8 cellular contexts compared by ENCODE assay signal in the genomic region with DNA sequence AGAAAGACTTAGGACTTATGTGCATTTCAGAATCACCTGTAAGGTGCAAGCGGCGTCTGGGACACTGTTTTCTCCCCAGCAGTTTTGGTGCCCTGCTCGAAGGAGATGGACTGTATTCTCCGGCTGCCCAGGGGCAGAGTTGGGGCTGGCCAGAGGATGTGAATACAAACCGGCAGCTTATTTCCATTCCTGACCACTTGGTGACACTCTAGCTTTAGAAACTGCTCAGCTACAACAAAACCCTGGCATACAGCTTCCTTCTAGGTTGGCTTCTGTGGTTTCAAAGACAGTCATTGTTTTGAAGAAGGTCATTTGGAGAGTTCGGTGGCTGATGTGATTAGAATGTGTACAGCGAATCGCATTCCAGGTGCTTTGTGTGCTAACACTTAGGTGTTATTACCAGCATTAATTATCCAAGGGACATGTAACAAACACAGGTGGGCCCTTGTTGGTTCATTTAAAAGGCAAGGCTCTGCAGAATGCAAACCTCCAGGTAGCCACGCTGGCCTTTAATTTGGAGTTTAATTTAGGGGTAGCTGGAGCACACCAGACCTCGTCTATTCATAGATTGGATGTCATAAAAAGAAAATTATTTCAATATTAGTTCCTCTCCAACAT.
DNase-seq lines count a peak whose midpoint lies in the region; ATAC-seq, FAIRE-seq and TF ChIP-seq lines count a peak whose summit lies in the region.

No MANE protein-coding gene starts in this region.

- in situ Hi-C loops in GM12878 (cut with MboI), result loop anchor here (5.0 kb wide), 1 partner anchor 806 kb away; no protein-coding TSS in a partner anchor

- FAIRE-seq in GM12878 (lab: Jason Lieb, UNC), result peak; percentile 82

- peak; percentile 86 for TF ChIP-seq RAD21 in GM12878 (IDR thresholded peaks at IDR 0.05; ENCODE audit: insufficient read depth, low read depth, low read length)

- no peaks in the 10 kb centered on the region for H3K9me3 Mint-ChIP-seq in stimulated activated effector memory CD8-positive, alpha-beta T cell treated with anti-CD3 and anti-CD28 coated beads, Interleukin-12 subunit alpha, Interleukin-12 subunit beta, amount 100 ng/mL, for 72 hours

- TF ChIP-seq EP300 in GM12878 (IDR thresholded peaks at IDR 0.05; ENCODE audit: borderline replicate concordance in 1 of 2, control insufficient read depth in 1 of 2, low read depth in 2 of 2, low read length in 2 of 2), result no peak

- POLR2A ChIA-PET in GM12878 (lab: Charles Lee), result interaction anchor here (0.5 kb wide), 1 partner anchor 1374 kb away, joined by 4 read pairs; no protein-coding TSS in a partner anchor

- no peak overlapping the region for H3K4me3 Mint-ChIP-seq in stimulated activated effector memory CD8-positive, alpha-beta T cell treated with anti-CD3 and anti-CD28 coated beads, Interleukin-12 subunit alpha, Interleukin-12 subunit beta, amount 100 ng/mL, for 72 hours

- intact Hi-C loops in GM12878 (cut with micrococcal nuclease; ENCODE audit: unreplicated experiment), result loop anchor here (2.0 to 5.0 kb wide), 3 partner anchors 134 to 976 kb away; no protein-coding TSS in a partner anchor

- H3K4me2 ChIP-seq in DND-41 (ENCODE audit: insufficient read depth, low read length) (no peak overlapping the region), GM12878 (ENCODE audit: control insufficient read depth, insufficient read depth) (no peak overlapping the region)

- RAD21 ChIA-PET in GM12878 (lab: Charles Lee; ENCODE audit: unreplicated experiment), result interaction anchor here (0.6 to 1.6 kb wide), 11 partner anchors 10 to 808 kb away, joined by 3 to 17 read pairs (median 4); no protein-coding TSS in a partner anchor

- CTCF ChIA-PET in GM12878 (lab: Yijun Ruan, JAX), result interaction anchor here (0.6 to 2.0 kb wide), 14 partner anchors 10 to 807 kb away, joined by 3 to 16 read pairs (median 4); no protein-coding TSS in a partner anchor

- SMC1A ChIA-PET in GM12878 (lab: Charles Lee; ENCODE audit: uncharacterized antibody, unreplicated experiment), result interaction anchor here (0.6 to 2.1 kb wide), 13 partner anchors 10 to 1513 kb away, joined by 3 to 9 read pairs (median 3); no protein-coding TSS in a partner anchor

- H3K36me3 Mint-ChIP-seq in stimulated activated effector memory CD8-positive, alpha-beta T cell treated with anti-CD3 and anti-CD28 coated beads, Interleukin-12 subunit alpha, Interleukin-12 subunit beta, amount 100 ng/mL, for 72 hours, result no peaks in the 10 kb centered on the region

- H4K20me1 ChIP-seq in DND-41 (ENCODE audit: insufficient read depth, low read length) (no peaks in the 10 kb centered on the region), GM12878 (ENCODE audit: control insufficient read depth, insufficient read depth) (no peaks in the 10 kb centered on the region)

- ATAC-seq in DND-41 (ENCODE audit: insufficient read depth, low read depth), result no peak
- peak; percentile 95 for ATAC-seq in GM19467 (IDR thresholded peaks at IDR 0.05; ENCODE audit: unreplicated experiment)
- peak; percentile 94 for ATAC-seq in HG03439 (IDR thresholded peaks at IDR 0.05; ENCODE audit: unreplicated experiment)
- ATAC-seq in GM12878, result peak; percentile 99
- peak; percentile 82 for ATAC-seq in stimulated activated effector memory CD8-positive, alpha-beta T cell treated with anti-CD3 and anti-CD28 coated beads, Interleukin-12 subunit alpha, Interleukin-12 subunit beta, amount 100 ng/mL, for 72 hours

- no peak for DNase-seq in DND-41
- peak; percentile 99 for DNase-seq in NCI-H748 (lab: John Stamatoyannopoulos, UW; ENCODE audit: unreplicated experiment)
- peak; percentile 8 for DNase-seq in GM12878 (ENCODE audit: low read depth, low spot score)
- peak; percentile 67 for DNase-seq in iPS-NIHi11 (ENCODE audit: low spot score)
- DNase-seq in stimulated activated effector memory CD8-positive, alpha-beta T cell treated with anti-CD3 and anti-CD28 coated beads, Interleukin-12 subunit alpha, Interleukin-12 subunit beta, amount 100 ng/mL, for 72 hours (ENCODE audit: low spot score in 2 of 2), result no peak
- no peak for DNase-seq in stimulated activated CD4-positive, alpha-beta T cell treated with anti-CD3 and anti-CD28 coated beads, Interleukin-12 subunit alpha, Interleukin-12 subunit beta, amount 100 ng/mL, for 4 hours

- TF ChIP-seq CTCF in DND-41 (IDR thresholded peaks at IDR 0.05; ENCODE audit: borderline replicate concordance, extremely low read depth, low read length, poor library complexity, severe bottlenecking), result peak; percentile 34
- peak; percentile 55 to 77 (median 58); a peak in 5 of 6 replicates for TF ChIP-seq CTCF in GM12878 (IDR thresholded peaks at IDR 0.05 in 2 of 3, conservative IDR thresholded peaks at IDR 0.05 in 1 of 3; ENCODE audit: control insufficient read depth in 2 of 3, extremely low read depth in 1 of 3, insufficient read depth in 1 of 3, low read depth in 3 of 3, low read length in 3 of 3)

- H2AFZ ChIP-seq in DND-41 (ENCODE audit: low read depth, low read length) (no peak overlapping the region), GM12878 (ENCODE audit: control insufficient read depth, low read depth, low read length) (no peak overlapping the region)

- H3K27ac ChIP-seq in DND-41 (ENCODE audit: low read length) (no peak overlapping the region), GM12878 (ENCODE audit: control insufficient read depth, insufficient read depth) (no peak overlapping the region)

- WGBS in GM12878 (ENCODE audit: insufficient coverage, insufficient replicate concordance, low lambda C conversion rate, missing lambda C conversion rate), result 0% methylated on average over 10 of the region's 10 CpGs

- no peaks in the 10 kb centered on the region for H3K27me3 ChIP-seq in DND-41 (ENCODE audit: insufficient read depth, low read length, poor library complexity)
- no peaks in the 10 kb centered on the region for H3K27me3 ChIP-seq in GM12878 (replicated peaks in 1 of 2; ENCODE audit: control insufficient read depth in 2 of 2, insufficient read depth in 2 of 2, low read length in 1 of 2)

- H3K27ac Mint-ChIP-seq in stimulated activated effector memory CD8-positive, alpha-beta T cell treated with anti-CD3 and anti-CD28 coated beads, Interleukin-12 subunit alpha, Interleukin-12 subunit beta, amount 100 ng/mL, for 72 hours, result no peak overlapping the region

- no peaks in the 10 kb centered on the region for H3K4me1 Mint-ChIP-seq in stimulated activated effector memory CD8-positive, alpha-beta T cell treated with anti-CD3 and anti-CD28 coated beads, Interleukin-12 subunit alpha, Interleukin-12 subunit beta, amount 100 ng/mL, for 72 hours

- H3K9me3 ChIP-seq in DND-41 (ENCODE audit: insufficient read depth, low read length, severe bottlenecking) (no peaks in the 10 kb centered on the region), GM12878 (replicated peaks; ENCODE audit: control insufficient read depth, insufficient read depth, low read length) (no peaks in the 10 kb centered on the region)

- H3K9ac ChIP-seq in DND-41 (ENCODE audit: low read depth, low read length), result no peak overlapping the region
- H3K9ac ChIP-seq in GM12878 (ENCODE audit: control insufficient read depth, insufficient read depth, low read length), result no peak overlapping the region

- H3K36me3 ChIP-seq in DND-41 (ENCODE audit: insufficient read depth, low read length), result no peaks in the 10 kb centered on the region
- no peaks in the 10 kb centered on the region for H3K36me3 ChIP-seq in GM12878 (ENCODE audit: control insufficient read depth in 2 of 2, insufficient read depth in 2 of 2, low read length in 1 of 2)

- H3K79me2 ChIP-seq in DND-41 (ENCODE audit: insufficient read depth, low read length) (no peaks in the 10 kb centered on the region), GM12878 (ENCODE audit: control insufficient read depth, insufficient read depth, low read length) (no peaks in the 10 kb centered on the region)

- no TSS peak for BruUV-seq in GM12878 (replicated peaks; lab: Mats Ljungman, UMichigan)

- TF ChIP-seq POLR2A in GM12878 (IDR thresholded peaks at IDR 0.05; ENCODE audit: low read depth, low read length), result no peak

- H3K4me1 ChIP-seq in DND-41 (ENCODE audit: insufficient read depth, low read length) (no peaks in the 10 kb centered on the region), GM12878 (ENCODE audit: control insufficient read depth, insufficient read depth, low read length) (no peaks in the 10 kb centered on the region)

- H3K4me3 ChIP-seq in DND-41 (ENCODE audit: low read depth in 1 of 2, low read length in 2 of 2), result no peak overlapping the region
- H3K4me3 ChIP-seq in GM12878, result no peak overlapping the region

TF ChIP-seq in GM12878, 131 proteins besides CTCF, POLR2A, EP300 and RAD21:
- TF ChIP-seq SMC3 (IDR thresholded peaks at IDR 0.05; ENCODE audit: borderline replicate concordance, low read length) (peak; percentile 74), RUNX3 (IDR thresholded peaks at IDR 0.05; ENCODE audit: low read length) (peak; percentile 23; the same call in 1 of the 2 replicates), YY1 (IDR thresholded peaks at IDR 0.05; ENCODE audit: low read depth, low read length) (0 out of 2 replicates have a peak, but pooled peaks have one; percentile 16), HDAC6 (IDR thresholded peaks at IDR 0.05; ENCODE audit: unreplicated experiment) (no peak)

Comparison
In these comparisons a context has a peak if more than half of its experiments do, and no peak if none do; other contexts are left out.
1. DNase-seq: peak in NCI-H748 (single experiment), GM12878 (single experiment) and iPS-NIHi11 (single experiment); none in DND-41 (single experiment), stimulated activated effector memory CD8-positive, alpha-beta T cell treated with anti-CD3 and anti-CD28 coated beads, Interleukin-12 subunit alpha, Interleukin-12 subunit beta, amount 100 ng/mL, for 72 hours (0 of 2) and stimulated activated CD4-positive, alpha-beta T cell treated with anti-CD3 and anti-CD28 coated beads, Interleukin-12 subunit alpha, Interleukin-12 subunit beta, amount 100 ng/mL, for 4 hours (single experiment).